ENCODE assay signal across 17 cellular contexts in the genomic region with DNA sequence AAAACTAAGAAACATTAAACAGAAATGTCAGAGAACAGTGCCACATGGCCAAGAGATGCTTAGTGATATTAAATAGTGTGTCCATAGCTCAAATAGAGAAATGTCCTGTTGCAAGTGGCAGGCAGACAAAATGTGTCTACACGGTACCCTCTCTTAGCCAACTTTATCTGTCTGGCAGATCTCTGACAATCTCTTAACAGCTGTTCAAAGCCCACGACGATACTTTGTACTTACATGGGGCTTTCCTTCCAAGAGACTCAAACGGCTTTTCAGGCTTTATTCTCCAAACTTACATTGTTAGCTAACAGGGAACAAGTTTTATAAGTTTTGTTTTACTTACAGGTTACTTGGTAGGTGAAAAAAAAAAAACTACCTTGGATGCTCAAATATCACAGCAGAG. TPM values are rescaled to one million over a fixed set of nuclear protein-coding genes. Genes with fewer than 3 reads are reported as not detected.
"Had no signal": no experiment of that assay in that cellular context is flagged by ENCODE, and none has a peak within 500 bp of the region (broad histone marks: within the 10 kb centered on the region; RNA-seq: fewer than 3 reads in every experiment).

No MANE protein-coding gene starts in this region.

- H3K4me3 ChIP-seq: SK-N-MC had no signal

- DNase-seq: IMR-90, Karpas-422, KG1, MM.1S, NCI-H1092 treated with DMSO at 0.1 percent for 48 hours, NCI-H1436, NCI-H187, NCI-H2029, NCI-H226, NCI-H446, NCI-H510A, NCI-H526, SHP77, SW 1271, T-cell had no signal

- H3K27ac ChIP-seq: RWPE1, SK-N-MC had no signal

RNA-seq across cellular contexts. Expression of gene ARMH4, which starts 45.6 kb away (rescaled TPM):
- total RNA-seq: T-cell had no signal
